Comparison of ENCODE assay signal across 1 cellular context in genomic region chr9:115730396-115730795, GRCh38.
TF ChIP-seq lines count a peak whose summit lies in the region.

No MANE protein-coding gene starts in this region.

TF ChIP-seq in GM23338, 12 proteins besides CTCF, POLR2A, EP300 and RAD21 (continued from another document):
- TF ChIP-seq ZNF462 (CRISPR knock-in tag; IDR thresholded peaks at IDR 0.05) (no peak), CREB1 (CRISPR knock-in tag; IDR thresholded peaks at IDR 0.05; ENCODE audit: low read depth) (no peak), ZNF331 (CRISPR knock-in tag; IDR thresholded peaks at IDR 0.05; ENCODE audit: low read depth) (no peak), POLR2AphosphoS5 (IDR thresholded peaks at IDR 0.05; ENCODE audit: low read depth) (no peak), JUNB (IDR thresholded peaks at IDR 0.05; ENCODE audit: unreplicated experiment) (no peak), REST (IDR thresholded peaks at IDR 0.05; ENCODE audit: unreplicated experiment) (no peak)
